Comparison of ENCODE assay signal across 10 cellular contexts in genomic region chr5:149775785-149776184, GRCh38. TPM values are rescaled to one million over a fixed set of nuclear protein-coding genes. Genes with fewer than 3 reads are reported as not detected.
DNase-seq lines count a peak whose midpoint lies in the region; ATAC-seq and TF ChIP-seq lines count a peak whose summit lies in the region.
"Had no signal": no experiment of that assay in that cellular context is flagged by ENCODE, and none has a peak within 500 bp of the region (broad histone marks: within the 10 kb centered on the region; RNA-seq: fewer than 3 reads in every experiment).

No MANE protein-coding gene starts in this region.

- no peaks in the 10 kb centered on the region for H4K20me1 ChIP-seq in hepatocyte (ENCODE audit: insufficient read depth, poor library complexity, severe bottlenecking)

- H3K4me1 ChIP-seq in hepatocyte (ENCODE audit: insufficient read depth): peaks cover 18% of the 10 kb centered on the region

- DNase-seq in AG04450 (ENCODE audit: low read depth, low spot score): no peak
- peak; percentile 39 for DNase-seq in GM06990 (ENCODE audit: extremely low read depth, insufficient read length)
- peak; percentile 6 for DNase-seq in RPMI8226
- peak; percentile 46 for DNase-seq in hepatocyte (ENCODE audit: low spot score)
- no peak for DNase-seq in NCI-H146 (lab: John Stamatoyannopoulos, UW)
- no peak for DNase-seq in RWPE1 (ENCODE audit: low spot score)
- DNase-seq in stimulated activated CD4-positive, alpha-beta T cell treated with anti-CD3 and anti-CD28 coated beads, Interleukin-4, amount 100 ng/mL, for 4 hours: no peak
- DNase-seq: T-helper 1 cell had no signal

- no peak overlapping the region for H3K4me2 ChIP-seq in hepatocyte

- no peaks in the 10 kb centered on the region for H3K9me2 ChIP-seq in hepatocyte (replicated peaks; ENCODE audit: insufficient read depth)

- H3K36me3 ChIP-seq in GM06990 (ENCODE audit: control insufficient read depth, insufficient read depth, low read length): no peaks in the 10 kb centered on the region; the same call in 1 of the 2 replicates
- H3K36me3 ChIP-seq in hepatocyte (replicated peaks; ENCODE audit: insufficient read depth, low read depth): no peaks in the 10 kb centered on the region
- H3K36me3 ChIP-seq: thoracic aorta had no signal

- H3K4me3 ChIP-seq in AG04450 (ENCODE audit: low read depth, low read length) (no peak overlapping the region), GM06990 (replicated peaks; ENCODE audit: low read depth, low read length) (no peak overlapping the region), hepatocyte (no peak overlapping the region)
- H3K4me3 ChIP-seq: thoracic aorta had no signal

- POLR2A ChIA-PET in AG04450 (lab: Yijun Ruan, JAX) (no interaction called here), RWPE1 (lab: Yijun Ruan, JAX; ENCODE audit: low non-redundant PET) (interaction anchor here (0.7 kb wide), 1 partner anchor 43 kb away, joined by 3 read pairs; no protein-coding TSS in a partner anchor)

- H3K27me3 ChIP-seq in AG04450 (ENCODE audit: control insufficient read depth, insufficient read depth, low read length) (peaks cover 13% of the 10 kb centered on the region), GM06990 (replicated peaks; ENCODE audit: control insufficient read depth, insufficient read depth, low read length) (no peaks in the 10 kb centered on the region), hepatocyte (no peaks in the 10 kb centered on the region)

- peaks cover 2% of the 10 kb centered on the region for H3K79me2 ChIP-seq in hepatocyte

- no peak overlapping the region for H2AFZ ChIP-seq in hepatocyte

- no peak overlapping the region for H3K27ac ChIP-seq in AG04450 (ENCODE audit: low read depth, low read length)
- no peak overlapping the region for H3K27ac ChIP-seq in hepatocyte
- H3K27ac ChIP-seq in RWPE1: no peak overlapping the region
- H3K27ac ChIP-seq: thoracic aorta had no signal

- no peak for ATAC-seq in GM18517 (IDR thresholded peaks at IDR 0.05; ENCODE audit: unreplicated experiment)

- CTCF ChIA-PET in AG04450 (lab: Charles Lee): interaction anchor here (0.5 to 1.6 kb wide), 2 partner anchors 62 to 214 kb away, joined by 4 to 5 read pairs; no protein-coding TSS in a partner anchor
- CTCF ChIA-PET in RWPE1 (lab: Yijun Ruan, JAX): interaction anchor here (0.6 to 1.8 kb wide), 5 partner anchors 10 to 247 kb away, joined by 4 to 11 read pairs (median 5); no protein-coding TSS in a partner anchor

- peak; percentile 26; the same call in 1 of the 2 replicates for TF ChIP-seq CTCF in AG04450 (IDR thresholded peaks at IDR 0.05; ENCODE audit: low read depth, low read length)
- peak; percentile 50 for TF ChIP-seq CTCF in GM06990 (IDR thresholded peaks at IDR 0.05; ENCODE audit: insufficient read depth, low read length, poor library complexity, severe bottlenecking)
- TF ChIP-seq CTCF in hepatocyte (IDR thresholded peaks at IDR 0.05; ENCODE audit: poor library complexity): peak; percentile 43
- TF ChIP-seq CTCF in RWPE1 (conservative IDR thresholded peaks at IDR 0.05; ENCODE audit: low read depth): no peak; the same call in 1 of the 2 replicates

- H3K9me3 ChIP-seq in AG04450 (ENCODE audit: control insufficient read depth, insufficient read depth, low read length) (peaks cover 15% of the 10 kb centered on the region), hepatocyte (ENCODE audit: low read depth) (no peaks in the 10 kb centered on the region)

RNA-seq across cellular contexts. Expression of gene PPARGC1B, which starts 45.7 kb away (rescaled TPM):
- polyA plus RNA-seq in AG04450 (2011; rRNA removed) (0.11 and 0.15 TPM in 2 replicates), hepatocyte (2.5 and 4.9 TPM in 2 replicates)
- 0.18 and 0.30 TPM in 2 replicates for polyA minus RNA-seq in AG04450 (2011; rRNA and poly(A)+ RNA removed)
- total RNA-seq in hepatocyte: 2.4 and 3.8 TPM in 2 replicates

Comparison
In these comparisons a context has a peak if more than half of its experiments do, and no peak if none do; other contexts are left out.
1. DNase-seq: peak in GM06990 (single experiment), RPMI8226 (single experiment) and hepatocyte (single experiment); none in AG04450 (single experiment), NCI-H146 (single experiment), RWPE1 (single experiment) and stimulated activated CD4-positive, alpha-beta T cell treated with anti-CD3 and anti-CD28 coated beads, Interleukin-4, amount 100 ng/mL, for 4 hours (0 of 2).